In the genomic region with DNA sequence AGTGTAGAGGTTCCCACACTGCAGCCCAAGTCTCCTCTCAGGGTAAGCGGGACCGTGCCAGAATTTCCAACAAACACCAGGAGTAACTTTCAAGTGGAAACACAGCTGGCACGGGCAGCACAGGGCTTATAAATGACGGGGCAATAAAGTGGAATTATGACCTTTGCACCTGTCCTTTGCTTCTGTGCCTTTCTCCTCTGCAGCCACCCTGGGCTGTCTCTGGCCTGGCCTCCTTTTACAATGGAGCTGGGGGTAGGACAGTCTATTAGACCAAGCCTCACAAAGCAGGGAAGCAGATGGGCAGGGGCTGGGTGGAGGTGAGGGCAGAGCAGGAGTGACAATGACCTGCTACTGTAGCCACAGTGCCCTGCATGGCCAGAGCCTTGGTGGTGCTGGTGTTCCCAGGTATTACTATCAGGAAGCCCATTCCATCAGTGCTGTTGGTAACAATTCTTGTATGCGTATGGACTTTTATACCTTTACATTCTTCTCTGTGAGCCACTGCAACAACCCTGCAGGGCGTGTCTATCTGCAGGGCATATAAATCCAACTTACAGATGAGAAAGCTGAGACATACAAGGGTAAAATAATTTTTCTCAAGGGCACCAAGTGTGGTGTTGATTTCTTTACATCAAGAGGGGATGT, we compare ENCODE assay signal across 22 cellular contexts.
"Had no signal": no experiment of that assay in that cellular context is flagged by ENCODE, and none has a peak within 500 bp of the region (broad histone marks: within the 10 kb centered on the region; RNA-seq: fewer than 3 reads in every experiment).

No MANE protein-coding gene starts in this region.

- H3K27me3 ChIP-seq: gastrocnemius medialis, neutrophil, suprapubic skin, thyroid gland, upper lobe of left lung, uterus had no signal

- H3K36me3 ChIP-seq: gastrocnemius medialis, heart right ventricle, left ventricle myocardium inferior, neutrophil, suprapubic skin, thyroid gland, upper lobe of left lung, uterus had no signal

- H3K4me3 ChIP-seq: gastrocnemius medialis, heart right ventricle, left ventricle myocardium inferior, lung, suprapubic skin, thyroid gland, upper lobe of left lung, uterus had no signal

- H3K27ac ChIP-seq: gastrocnemius medialis, heart right ventricle, left ventricle myocardium inferior, neutrophil, suprapubic skin, thyroid gland, upper lobe of left lung, uterus had no signal

- H3K4me1 ChIP-seq: gastrocnemius medialis, heart right ventricle, left ventricle myocardium inferior, suprapubic skin, thyroid gland, upper lobe of left lung, uterus had no signal

- ATAC-seq: esophagus mucosa; gastrocnemius medialis; heart right ventricle; naive thymus-derived CD4-positive, alpha-beta T cell; stimulated activated effector memory CD8-positive, alpha-beta T cell treated with anti-CD3 and anti-CD28 coated beads, Interleukin-12 subunit alpha, Interleukin-12 subunit beta, amount 100 ng/mL, for 72 hours; stimulated activated naive CD8-positive, alpha-beta T cell treated with anti-CD3 and anti-CD28 coated beads, Interleukin-15, Interleukin-2, amounts not matched to agents 100 U/mL and 50 U/mL, for 24 hours had no signal

- DNase-seq: cerebellar nuclear complex; effector CD8-positive, alpha-beta T cell; gastrocnemius medialis; heart right ventricle; islet precursor cell; left ventricle myocardium inferior; mesenchymal stem cell; midbrain; naive thymus-derived CD4-positive, alpha-beta T cell; nephron progenitor cell; posterior cingulate gyrus; stimulated activated CD4-positive, alpha-beta T cell treated with anti-CD3 and anti-CD28 coated beads, Interleukin-4, amount 100 ng/mL, for 1 hour; stimulated activated CD8-positive, alpha-beta memory T cell treated with anti-CD3 and anti-CD28 coated beads, Interleukin-4, amount 100 ng/mL, for 48 hours; stimulated activated naive CD8-positive, alpha-beta T cell treated with anti-CD3 and anti-CD28 coated beads, Interleukin-15, Interleukin-2, amounts not matched to agents 100 U/mL and 50 U/mL, for 24 hours; upper lobe of left lung; uterus had no signal

- H3K9me3 ChIP-seq: gastrocnemius medialis, heart right ventricle, left ventricle myocardium inferior, neutrophil, suprapubic skin, thyroid gland, upper lobe of left lung, uterus had no signal
